ENCODE assay signal across 7 cellular contexts in genomic region chr1:152666171-152666570, GRCh38. TPM values are rescaled to one million over a fixed set of nuclear protein-coding genes. Genes with fewer than 3 reads are reported as not detected.
"Had no signal": no experiment of that assay in that cellular context is flagged by ENCODE, and none has a peak within 500 bp of the region (broad histone marks: within the 10 kb centered on the region; RNA-seq: fewer than 3 reads in every experiment).

No MANE protein-coding gene starts in this region.

RNA-seq across cellular contexts. Expression of gene LCE2D, which starts 3.0 kb away (rescaled TPM):
- total RNA-seq: GM23248, GM23338, H1, H4, H7, H9, HFFc6 had no signal
- polyA plus RNA-seq: GM23248, GM23338, H1 had no signal

RNA-seq across cellular contexts. Expression of gene LCE2C, which starts 8.9 kb away (rescaled TPM):
- total RNA-seq: GM23248, GM23338, H1, H4, H7, H9, HFFc6 had no signal
- polyA plus RNA-seq: GM23338, H1 had no signal

RNA-seq across cellular contexts. Expression of gene LCE2B, which starts 19.8 kb away (rescaled TPM):
- total RNA-seq: GM23248, GM23338, H1, H4, H7, H9, HFFc6 had no signal
- polyA plus RNA-seq: GM23248, GM23338, H1 had no signal

RNA-seq across cellular contexts. Expression of gene LCE2A, which starts 32.0 kb away (rescaled TPM):
- total RNA-seq: GM23338, H1, H4, H7, H9 had no signal
- polyA plus RNA-seq: GM23338, H1 had no signal

RNA-seq across cellular contexts. Expression of gene LCE4A, which starts 41.8 kb away (rescaled TPM):
- total RNA-seq: GM23248, GM23338, H1, H4, H7, H9 had no signal
- polyA plus RNA-seq: GM23338, H1 had no signal
